Comparison of ENCODE assay signal across 17 cellular contexts in genomic region chr20:13292486-13292885, GRCh38.
DNase-seq lines count a peak whose midpoint lies in the region; ATAC-seq and TF ChIP-seq lines count a peak whose summit lies in the region.
"Had no signal": no experiment of that assay in that cellular context is flagged by ENCODE, and none has a peak within 500 bp of the region (broad histone marks: within the 10 kb centered on the region; RNA-seq: fewer than 3 reads in every experiment).

No MANE protein-coding gene starts in this region.

- CTCF ChIA-PET in activated CD4-positive, alpha-beta memory T cell treated with anti-CD3 and anti-CD28 coated beads for 36 hours (lab: Charles Lee) = no interaction called here

- DNase-seq in NCI-H82 (lab: John Stamatoyannopoulos, UW) (peak; percentile 53), NCI-H82 treated with DMSO at 0.1 percent for 48 hours (lab: John Stamatoyannopoulos, UW; ENCODE audit: unreplicated experiment) (no peak), hepatocyte (ENCODE audit: low spot score) (no peak), mucosa of descending colon (no peak)
- no peak for DNase-seq in activated CD4-positive, alpha-beta memory T cell treated with anti-CD3 and anti-CD28 coated beads for 36 hours
- no peak for DNase-seq in stimulated activated CD4-positive, alpha-beta T cell treated with anti-CD3 and anti-CD28 coated beads, Interleukin-4, amount 100 ng/mL, for 24 hours
- DNase-seq: Calu3, DMS79 treated with DMSO at 0.1 percent for 48 hours, GM23248 had no signal

- no peak overlapping the region for H3K4me3 Mint-ChIP-seq in activated CD4-positive, alpha-beta memory T cell treated with anti-CD3 and anti-CD28 coated beads for 36 hours
- no peak overlapping the region for H3K4me3 Mint-ChIP-seq in stimulated activated memory B cell treated with anti-CD40 and anti-IgM and Interleukin-4, amounts not matched to agents 10 μg/mL and 1 μg/mL and 100 μg/mL, for 72 hours
- H3K4me3 Mint-ChIP-seq: CD14-positive monocyte; CD8-positive, alpha-beta T cell had no signal

- POLR2A ChIA-PET in activated CD4-positive, alpha-beta memory T cell treated with anti-CD3 and anti-CD28 coated beads for 36 hours (lab: Charles Lee) = no interaction called here

- peaks cover 14% of the 10 kb centered on the region for H3K4me1 ChIP-seq in hepatocyte (ENCODE audit: insufficient read depth)
- peaks cover 4% of the 10 kb centered on the region for H3K4me1 ChIP-seq in mucosa of descending colon (ENCODE audit: low read depth)
- H3K4me1 ChIP-seq: HAP-1 had no signal

- H4K20me1 ChIP-seq in hepatocyte (ENCODE audit: insufficient read depth, poor library complexity, severe bottlenecking) = no peaks in the 10 kb centered on the region
- H4K20me1 ChIP-seq: BLaER1 had no signal

- H3K36me3 ChIP-seq in hepatocyte (replicated peaks; ENCODE audit: insufficient read depth, low read depth) (no peaks in the 10 kb centered on the region), mucosa of descending colon (ENCODE audit: low read depth) (no peaks in the 10 kb centered on the region)
- H3K36me3 ChIP-seq: BLaER1, HAP-1 had no signal

- WGBS in hepatocyte (ENCODE audit: low lambda C conversion rate, missing lambda C conversion rate) = 58% methylated on average over 6 of the region's 6 CpGs

- H3K79me2 ChIP-seq in hepatocyte = no peaks in the 10 kb centered on the region

- no peak overlapping the region for H3K4me3 ChIP-seq in hepatocyte
- H3K4me3 ChIP-seq in mucosa of descending colon = no peak overlapping the region
- H3K4me3 ChIP-seq: BLaER1, GM12878, GM23248, HAP-1 had no signal

- H3K4me2 ChIP-seq in hepatocyte = no peak overlapping the region
- H3K4me2 ChIP-seq: BLaER1 had no signal

- no peaks in the 10 kb centered on the region for H3K9me3 Mint-ChIP-seq in activated CD4-positive, alpha-beta memory T cell treated with anti-CD3 and anti-CD28 coated beads for 36 hours
- H3K9me3 Mint-ChIP-seq in stimulated activated memory B cell treated with anti-CD40 and anti-IgM and Interleukin-4, amounts not matched to agents 10 μg/mL and 1 μg/mL and 100 μg/mL, for 72 hours = no peaks in the 10 kb centered on the region
- H3K9me3 Mint-ChIP-seq: CD8-positive, alpha-beta T cell had no signal

- peak; percentile 18; the same call in 1 of the 2 replicates for TF ChIP-seq CTCF in VCaP (conservative IDR thresholded peaks at IDR 0.05)
- TF ChIP-seq CTCF in hepatocyte (IDR thresholded peaks at IDR 0.05; ENCODE audit: poor library complexity) = no peak
- no peak for TF ChIP-seq CTCF in mucosa of descending colon (IDR thresholded peaks at IDR 0.05)

- intact Hi-C loops in mucosa of descending colon (cut with DNase I, micrococcal nuclease) = no loop called here
- intact Hi-C loops in activated CD4-positive, alpha-beta memory T cell treated with anti-CD3 and anti-CD28 coated beads for 36 hours (cut with micrococcal nuclease) = no loop called here

- peaks cover 11% of the 10 kb centered on the region for H3K36me3 Mint-ChIP-seq in activated CD4-positive, alpha-beta memory T cell treated with anti-CD3 and anti-CD28 coated beads for 36 hours
- no peaks in the 10 kb centered on the region for H3K36me3 Mint-ChIP-seq in stimulated activated memory B cell treated with anti-CD40 and anti-IgM and Interleukin-4, amounts not matched to agents 10 μg/mL and 1 μg/mL and 100 μg/mL, for 72 hours
- H3K36me3 Mint-ChIP-seq: CD14-positive monocyte; CD8-positive, alpha-beta T cell had no signal

- no peak overlapping the region for H3K27ac Mint-ChIP-seq in activated CD4-positive, alpha-beta memory T cell treated with anti-CD3 and anti-CD28 coated beads for 36 hours
- no peak overlapping the region for H3K27ac Mint-ChIP-seq in stimulated activated memory B cell treated with anti-CD40 and anti-IgM and Interleukin-4, amounts not matched to agents 10 μg/mL and 1 μg/mL and 100 μg/mL, for 72 hours
- H3K27ac Mint-ChIP-seq: CD14-positive monocyte; CD8-positive, alpha-beta T cell had no signal

- H3K27me3 ChIP-seq in hepatocyte = no peaks in the 10 kb centered on the region
- H3K27me3 ChIP-seq: BLaER1 had no signal

- H3K27ac ChIP-seq in VCaP (no peak overlapping the region), hepatocyte (peak overlapping the region; percentile 52)
- H3K27ac ChIP-seq: 22Rv1, BLaER1, GM23248 had no signal

- no peaks in the 10 kb centered on the region for H3K27me3 Mint-ChIP-seq in activated CD4-positive, alpha-beta memory T cell treated with anti-CD3 and anti-CD28 coated beads for 36 hours
- peaks cover 16% of the 10 kb centered on the region for H3K27me3 Mint-ChIP-seq in stimulated activated memory B cell treated with anti-CD40 and anti-IgM and Interleukin-4, amounts not matched to agents 10 μg/mL and 1 μg/mL and 100 μg/mL, for 72 hours

- H3K9me3 ChIP-seq in hepatocyte (ENCODE audit: low read depth) (no peaks in the 10 kb centered on the region), mucosa of descending colon (no peaks in the 10 kb centered on the region)
- H3K9me3 ChIP-seq: BLaER1, HAP-1 had no signal

- H3K4me1 Mint-ChIP-seq in activated CD4-positive, alpha-beta memory T cell treated with anti-CD3 and anti-CD28 coated beads for 36 hours (ENCODE audit: low read depth) = no peaks in the 10 kb centered on the region
- H3K4me1 Mint-ChIP-seq in stimulated activated memory B cell treated with anti-CD40 and anti-IgM and Interleukin-4, amounts not matched to agents 10 μg/mL and 1 μg/mL and 100 μg/mL, for 72 hours = no peaks in the 10 kb centered on the region
- H3K4me1 Mint-ChIP-seq: CD14-positive monocyte had no signal

- no peaks in the 10 kb centered on the region for H3K9me2 ChIP-seq in hepatocyte (replicated peaks; ENCODE audit: insufficient read depth)

- peak; percentile 21 for ATAC-seq in mucosa of descending colon
- no peak for ATAC-seq in stimulated activated memory B cell treated with anti-CD40 and anti-IgM and Interleukin-4, amounts not matched to agents 10 μg/mL and 1 μg/mL and 100 μg/mL, for 72 hours
- ATAC-seq: CD8-positive, alpha-beta T cell; GM12878 had no signal

- H2AFZ ChIP-seq in hepatocyte = no peak overlapping the region
- H2AFZ ChIP-seq: GM23248 had no signal
